ENCODE assay signal across 34 cellular contexts in genomic region chr7:132106491-132106890, GRCh38.
"Had no signal": no experiment of that assay in that cellular context is flagged by ENCODE, and none has a peak within 500 bp of the region (broad histone marks: within the 10 kb centered on the region; RNA-seq: fewer than 3 reads in every experiment).

No MANE protein-coding gene starts in this region.

- H3K27me3 ChIP-seq: adrenal gland, body of pancreas, brain microvascular endothelial cell, breast epithelium had no signal

- H3K4me3 ChIP-seq: adrenal gland, body of pancreas, breast epithelium had no signal

- H3K4me1 ChIP-seq: adrenal gland, body of pancreas, breast epithelium had no signal

- H3K36me3 ChIP-seq: adrenal gland, brain microvascular endothelial cell, breast epithelium had no signal

- H3K4me3 Mint-ChIP-seq: activated B cell treated with CpG ODN at 0.5 μM for 24 hours; activated CD4-positive, alpha-beta memory T cell treated with anti-CD3 and anti-CD28 coated beads for 36 hours; activated CD4-positive, alpha-beta T cell treated with anti-CD3 and anti-CD28 coated beads, Interleukin-2, amount 10 ng/mL, durations not matched to agents 24 days and 14 days; activated CD8-positive, alpha-beta T cell treated with anti-CD3 and anti-CD28 coated beads for 36 hours; activated naive CD8-positive, alpha-beta T cell treated with anti-CD3 and anti-CD28 coated beads for 36 hours; activated T-cell treated with anti-CD3 and anti-CD28 coated beads, Interleukin-2, amount 50 U/mL, for 4 hours; activated T-cell treated with anti-CD3 and anti-CD28 coated beads, Interleukin-2, amount 50 U/mL, for 72 hours; activated T-helper 1 cell treated with anti-CD3 and anti-CD28 coated beads, Interleukin-12 subunit alpha, Interleukin-12 subunit beta, Interleukin-2, Interleukin-4 antibody, amounts not matched to agents 30 ng/mL and 10 ng/mL and 1 ng/mL, durations not matched to agents 14 hours and 24 hours and 36 hours; activated T-helper 17 cell treated with anti-CD3 and anti-CD28 coated beads, Interleukin-2, amount 50 U/mL, for 72 hours; T-helper 1 cell treated with Interleukin-12 subunit alpha and Interleukin-12 subunit beta and Interleukin-4 antibody, amounts not matched to agents 30 μg/mL and 1 μg/mL, for 36 hours; T-helper 2 cell treated with Interferon-gamma antibody and Interleukin-4, amounts not matched to agents 5 μg/mL and 100 μg/mL, for 36 hours had no signal

- DNase-seq: activated B cell treated with CpG ODN at 0.5 μM for 24 hours; activated CD4-positive, alpha-beta memory T cell treated with anti-CD3 and anti-CD28 coated beads for 36 hours; activated CD4-positive, alpha-beta T cell treated with anti-CD3 and anti-CD28 coated beads for 4 hours; activated CD4-positive, alpha-beta T cell treated with anti-CD3 and anti-CD28 coated beads, Interleukin-2, amount 10 ng/mL, durations not matched to agents 24 days and 14 days; activated CD4-positive, alpha-beta T cell treated with anti-CD3 and anti-CD28 coated beads, Interleukin-2, amount 50 U/mL, for 1 hour; activated CD4-positive, alpha-beta T cell treated with anti-CD3 and anti-CD28 coated beads, Interleukin-2, amount 50 U/mL, for 4 hours; activated CD4-positive, CD25-positive, alpha-beta regulatory T cell treated with anti-CD3 and anti-CD28 coated beads, Interleukin-2, amount 50 U/mL, for 72 hours; activated CD8-positive, alpha-beta memory T cell treated with anti-CD3 and anti-CD28 coated beads, Interleukin-2, amount 50 U/mL, for 4 hours; activated CD8-positive, alpha-beta T cell treated with anti-CD3 and anti-CD28 coated beads for 36 hours; activated effector memory CD4-positive, alpha-beta T cell treated with anti-CD3 and anti-CD28 coated beads, Interleukin-2, amount 50 U/mL, for 16 hours; activated gamma-delta T cell treated with Interleukin-2 at 50 U/mL for 16 hours; activated naive CD4-positive, alpha-beta T cell treated with anti-CD3 and anti-CD28 coated beads, Interleukin-2, amount 50 U/mL, for 16 hours; activated naive CD4-positive, alpha-beta T cell treated with Interleukin-2 at 50 U/mL for 16 hours; activated naive CD8-positive, alpha-beta T cell treated with anti-CD3 and anti-CD28 coated beads for 36 hours; activated T-cell treated with anti-CD3 and anti-CD28 coated beads for 4 hours; activated T-cell treated with anti-CD3 and anti-CD28 coated beads, Interleukin-2, amount 50 U/mL, for 1 hour; activated T-cell treated with anti-CD3 and anti-CD28 coated beads, Interleukin-2, amount 50 U/mL, for 4 hours; activated T-cell treated with anti-CD3 and anti-CD28 coated beads, Interleukin-2, amount 50 U/mL, for 72 hours; amniotic stem cell; aorta; body of pancreas; brain microvascular endothelial cell; central memory CD4-positive, alpha-beta T cell; T-helper 1 cell; T-helper 2 cell; T-helper 9 cell had no signal

- H3K27me3 Mint-ChIP-seq: activated B cell treated with CpG ODN at 0.5 μM for 24 hours; activated CD8-positive, alpha-beta T cell treated with anti-CD3 and anti-CD28 coated beads for 36 hours had no signal

- H3K9me3 ChIP-seq: adrenal gland, body of pancreas, breast epithelium had no signal

- H3K27ac Mint-ChIP-seq: activated B cell treated with CpG ODN at 0.5 μM for 24 hours; activated CD4-positive, alpha-beta memory T cell treated with anti-CD3 and anti-CD28 coated beads for 36 hours; activated CD4-positive, alpha-beta T cell treated with anti-CD3 and anti-CD28 coated beads, Interleukin-2, amount 10 ng/mL, durations not matched to agents 24 days and 14 days; activated CD8-positive, alpha-beta T cell treated with anti-CD3 and anti-CD28 coated beads for 36 hours; activated naive CD4-positive, alpha-beta T cell treated with anti-CD3 and anti-CD28 coated beads, Interleukin-2, amount 50 U/mL, for 72 hours; activated naive CD8-positive, alpha-beta T cell treated with anti-CD3 and anti-CD28 coated beads for 36 hours; activated T-cell treated with anti-CD3 and anti-CD28 coated beads, Interleukin-2, amount 50 U/mL, for 72 hours; activated T-helper 1 cell treated with anti-CD3 and anti-CD28 coated beads, Interleukin-12 subunit alpha, Interleukin-12 subunit beta, Interleukin-2, Interleukin-4 antibody, amounts not matched to agents 30 ng/mL and 10 ng/mL and 1 ng/mL, durations not matched to agents 14 hours and 24 hours and 36 hours; activated T-helper 17 cell treated with anti-CD3 and anti-CD28 coated beads, Interleukin-2, amount 50 U/mL, for 72 hours; T-helper 1 cell treated with Interleukin-12 subunit alpha and Interleukin-12 subunit beta and Interleukin-4 antibody, amounts not matched to agents 30 μg/mL and 1 μg/mL, for 36 hours; T-helper 2 cell treated with Interferon-gamma antibody and Interleukin-4, amounts not matched to agents 5 μg/mL and 100 μg/mL, for 36 hours had no signal

- H3K36me3 Mint-ChIP-seq: activated CD4-positive, alpha-beta memory T cell treated with anti-CD3 and anti-CD28 coated beads for 36 hours; activated naive CD4-positive, alpha-beta T cell treated with anti-CD3 and anti-CD28 coated beads, Interleukin-2, amount 50 U/mL, for 72 hours; activated naive CD8-positive, alpha-beta T cell treated with anti-CD3 and anti-CD28 coated beads for 36 hours had no signal

- H3K27ac ChIP-seq: adrenal gland, body of pancreas, brain microvascular endothelial cell, breast epithelium, VCaP had no signal

- H3K4me1 Mint-ChIP-seq: activated B cell treated with CpG ODN at 0.5 μM for 24 hours; activated CD4-positive, alpha-beta T cell treated with anti-CD3 and anti-CD28 coated beads, Interleukin-2, amount 10 ng/mL, durations not matched to agents 24 days and 14 days; activated naive CD8-positive, alpha-beta T cell treated with anti-CD3 and anti-CD28 coated beads for 36 hours; activated T-helper 17 cell treated with anti-CD3 and anti-CD28 coated beads, Interleukin-2, amount 50 U/mL, for 72 hours had no signal

- H3K9me3 Mint-ChIP-seq: activated CD4-positive, alpha-beta memory T cell treated with anti-CD3 and anti-CD28 coated beads for 36 hours; activated CD4-positive, alpha-beta T cell treated with anti-CD3 and anti-CD28 coated beads, Interleukin-2, amount 10 ng/mL, durations not matched to agents 24 days and 14 days; activated CD8-positive, alpha-beta T cell treated with anti-CD3 and anti-CD28 coated beads for 36 hours; activated naive CD4-positive, alpha-beta T cell treated with anti-CD3 and anti-CD28 coated beads, Interleukin-2, amount 50 U/mL, for 72 hours; activated naive CD8-positive, alpha-beta T cell treated with anti-CD3 and anti-CD28 coated beads for 36 hours; activated T-cell treated with anti-CD3 and anti-CD28 coated beads, Interleukin-2, amount 50 U/mL, for 4 hours; activated T-cell treated with anti-CD3 and anti-CD28 coated beads, Interleukin-2, amount 50 U/mL, for 72 hours; activated T-helper 1 cell treated with anti-CD3 and anti-CD28 coated beads, Interleukin-12 subunit alpha, Interleukin-12 subunit beta, Interleukin-2, Interleukin-4 antibody, amounts not matched to agents 30 ng/mL and 10 ng/mL and 1 ng/mL, durations not matched to agents 14 hours and 24 hours and 36 hours; T-helper 1 cell treated with Interleukin-12 subunit alpha and Interleukin-12 subunit beta and Interleukin-4 antibody, amounts not matched to agents 30 μg/mL and 1 μg/mL, for 36 hours; T-helper 2 cell treated with Interferon-gamma antibody and Interleukin-4, amounts not matched to agents 5 μg/mL and 100 μg/mL, for 36 hours had no signal
